36 cellular contexts compared by ENCODE assay signal in the genomic region with DNA sequence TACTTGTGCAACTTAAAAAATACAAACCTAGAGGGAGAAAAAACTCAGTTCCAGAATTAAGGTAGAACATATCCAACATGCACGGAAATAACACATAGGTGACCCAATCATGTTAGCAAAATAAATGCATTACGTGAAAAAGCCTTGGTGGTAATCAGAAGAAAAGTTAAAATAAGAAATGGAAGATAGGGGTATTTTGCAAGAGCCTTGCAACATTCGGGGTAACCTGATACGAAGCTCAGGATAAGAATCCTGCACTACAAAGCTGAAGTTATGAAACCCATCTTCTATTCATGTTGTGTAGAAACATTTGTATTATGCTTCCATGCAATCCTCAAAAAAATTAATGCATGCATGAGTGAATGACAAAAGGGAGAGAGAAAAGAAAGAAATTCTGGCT. TPM values are rescaled to one million over a fixed set of nuclear protein-coding genes. Genes with fewer than 3 reads are reported as not detected.
"Had no signal": no experiment of that assay in that cellular context is flagged by ENCODE, and none has a peak within 500 bp of the region (broad histone marks: within the 10 kb centered on the region; RNA-seq: fewer than 3 reads in every experiment).

No MANE protein-coding gene starts in this region.

- H3K4me1 ChIP-seq: heart right ventricle, left ventricle myocardium inferior, neural progenitor cell, parathyroid adenoma, sigmoid colon, testis, transverse colon had no signal

- H3K4me2 ChIP-seq: neural progenitor cell, smooth muscle cell had no signal

- H3K9ac ChIP-seq: neural progenitor cell, parathyroid adenoma had no signal

- H3K27ac ChIP-seq: heart right ventricle, left ventricle myocardium inferior, neural progenitor cell, parathyroid adenoma, psoas muscle, sigmoid colon, testis, transverse colon, WERI-Rb-1 had no signal

- ATAC-seq: activated CD4-positive, CD25-positive, alpha-beta regulatory T cell treated with anti-CD3 and anti-CD28 coated beads, Interleukin-2, amount 50 U/mL, for 24 hours; heart right ventricle; natural killer cell; psoas muscle had no signal

- H3K9me3 ChIP-seq: heart right ventricle, left ventricle myocardium inferior, psoas muscle, sigmoid colon, testis, transverse colon had no signal

- H3K4me3 ChIP-seq: heart right ventricle, left ventricle myocardium inferior, lung, neural progenitor cell, psoas muscle, sigmoid colon, smooth muscle cell, testis, transverse colon had no signal

- FAIRE-seq: bronchial epithelial cell, islet of Langerhans had no signal

- H3K79me2 ChIP-seq: parathyroid adenoma had no signal

- H3K27me3 ChIP-seq: heart right ventricle, neural progenitor cell, sigmoid colon, testis, transverse colon had no signal

- DNase-seq: activated CD4-positive, alpha-beta memory T cell treated with anti-CD3 and anti-CD28 coated beads for 36 hours; activated CD4-positive, alpha-beta T cell treated with anti-CD3 and anti-CD28 coated beads, Interleukin-2, amount 10 ng/mL, durations not matched to agents 24 days and 14 days; activated CD8-positive, alpha-beta memory T cell treated with anti-CD3 and anti-CD28 coated beads, Interleukin-2, amount 50 U/mL, for 4 hours; activated effector memory CD4-positive, alpha-beta T cell treated with anti-CD3 and anti-CD28 coated beads, Interleukin-2, amount 50 U/mL, for 16 hours; activated naive CD4-positive, alpha-beta T cell treated with anti-CD3 and anti-CD28 coated beads, Interleukin-2, amount 10 ng/mL, durations not matched to agents 7 days and 5 days; activated T-cell treated with anti-CD3 and anti-CD28 coated beads, Interleukin-2, amount 50 U/mL, for 1 hour; effector CD8-positive, alpha-beta T cell; foreskin melanocyte; heart right ventricle; left ventricle myocardium inferior; mesendoderm; natural killer cell; occipital lobe; psoas muscle; sigmoid colon; stimulated activated CD4-positive, alpha-beta T cell treated with anti-CD3 and anti-CD28 coated beads, Interleukin-15, amount 100 ng/mL, for 24 hours; stimulated activated CD4-positive, alpha-beta T cell treated with anti-CD3 and anti-CD28 coated beads, Interleukin-2, amount 100 ng/mL, for 24 hours; stimulated activated naive CD4-positive, alpha-beta T cell; testis; transverse colon; WERI-Rb-1 had no signal

- H2AFZ ChIP-seq: neural progenitor cell, parathyroid adenoma had no signal

RNA-seq across cellular contexts. Expression of gene CHCT1, which starts 33.1 kb away (rescaled TPM):
- total RNA-seq: activated CD4-positive, alpha-beta memory T cell treated with anti-CD3 and anti-CD28 coated beads for 36 hours; activated CD4-positive, alpha-beta T cell treated with anti-CD3 and anti-CD28 coated beads, Interleukin-2, amount 10 ng/mL, durations not matched to agents 24 days and 14 days; activated CD8-positive, alpha-beta memory T cell treated with anti-CD3 and anti-CD28 coated beads for 36 hours; activated T-helper 1 cell treated with anti-CD3 and anti-CD28 coated beads, Interleukin-12 subunit alpha, Interleukin-12 subunit beta, Interleukin-2, Interleukin-4 antibody, amounts not matched to agents 30 ng/mL and 10 ng/mL and 1 ng/mL, durations not matched to agents 14 hours and 24 hours and 36 hours; bronchial epithelial cell; epithelial cell of proximal tubule; fibroblast of lung; glomerular endothelial cell; left ventricle myocardium inferior; lung; mononuclear cell; natural killer cell; occipital lobe; sigmoid colon; smooth muscle cell; T-helper 1 cell treated with Interleukin-12 subunit alpha and Interleukin-12 subunit beta and Interleukin-4 antibody, amounts not matched to agents 30 ng/mL and 1 ng/mL, for 36 hours; transverse colon; urinary bladder had no signal
- polyA plus RNA-seq: fibroblast of lung, heart right ventricle, sigmoid colon, smooth muscle cell had no signal
